11 cellular contexts compared by ENCODE assay signal in genomic region chr16:16817203-16817602, GRCh38.
"Had no signal": no experiment of that assay in that cellular context is flagged by ENCODE, and none has a peak within 500 bp of the region (broad histone marks: within the 10 kb centered on the region; RNA-seq: fewer than 3 reads in every experiment).

No MANE protein-coding gene starts in this region.

- H3K27me3 ChIP-seq: testis, tibial nerve had no signal

- H3K4me3 Mint-ChIP-seq: naive thymus-derived CD4-positive, alpha-beta T cell; nephron progenitor cell; stimulated activated naive CD8-positive, alpha-beta T cell treated with anti-CD3 and anti-CD28 coated beads, Interleukin-15, Interleukin-2, amounts not matched to agents 100 ng/mL and 50 ng/mL, for 24 hours had no signal

- H3K9me3 ChIP-seq: testis had no signal

- H3K36me3 ChIP-seq: tibial nerve had no signal

- H3K27ac ChIP-seq: coronary artery, testis, tibial nerve had no signal

- ATAC-seq: naive thymus-derived CD4-positive, alpha-beta T cell had no signal

- H3K4me1 Mint-ChIP-seq: naive thymus-derived CD4-positive, alpha-beta T cell; nephron progenitor cell had no signal

- DNase-seq: central memory CD4-positive, alpha-beta T cell; effector CD8-positive, alpha-beta T cell; mesendoderm; naive thymus-derived CD4-positive, alpha-beta T cell; nephron progenitor cell; stimulated activated CD4-positive, alpha-beta T cell treated with anti-CD3 and anti-CD28 coated beads, Interleukin-2, amount 100 ng/mL, for 48 hours; testis had no signal

- H3K4me3 ChIP-seq: coronary artery, smooth muscle cell, testis, tibial nerve had no signal

- H3K4me1 ChIP-seq: testis, tibial nerve had no signal

- H3K27ac Mint-ChIP-seq: naive thymus-derived CD4-positive, alpha-beta T cell; nephron progenitor cell; stimulated activated naive CD8-positive, alpha-beta T cell treated with anti-CD3 and anti-CD28 coated beads, Interleukin-15, Interleukin-2, amounts not matched to agents 100 ng/mL and 50 ng/mL, for 24 hours had no signal
